23 cellular contexts compared by ENCODE assay signal in genomic region chr10:99809931-99810615, GRCh38. TPM values are rescaled to one million over a fixed set of nuclear protein-coding genes. Genes with fewer than 3 reads are reported as not detected.
DNase-seq lines count a peak whose midpoint lies in the region; ATAC-seq and TF ChIP-seq lines count a peak whose summit lies in the region.
"Had no signal": no experiment of that assay in that cellular context is flagged by ENCODE, and none has a peak within 500 bp of the region (broad histone marks: within the 10 kb centered on the region; RNA-seq: fewer than 3 reads in every experiment).

No MANE protein-coding gene starts in this region.

- POLR2A ChIA-PET in AG04450 (lab: Yijun Ruan, JAX) = interaction anchor here (1.0 kb wide), 1 partner anchor 78 kb away, joined by 8 read pairs; the partner anchor contains the start of genes COX15 and CUTC

- peak; percentile 63 for ATAC-seq in body of pancreas
- ATAC-seq in GM18870 (IDR thresholded peaks at IDR 0.05; ENCODE audit: unreplicated experiment) = no peak
- no peak for ATAC-seq in GM19455 (IDR thresholded peaks at IDR 0.05; ENCODE audit: unreplicated experiment)
- ATAC-seq: A549; CD8-positive, alpha-beta T cell had no signal

- 87 to 89% methylated on average over 7 of the region's 7 CpGs for WGBS in body of pancreas, 2 donors
- WGBS in sigmoid colon, 2 donors = 80 to 87% methylated on average over 7 of the region's 7 CpGs

- peaks cover 1% of the 10 kb centered on the region for H3K36me3 Mint-ChIP-seq in activated naive CD4-positive, alpha-beta T cell treated with anti-CD3 and anti-CD28 coated beads, Interleukin-2, amount 10 ng/mL, durations not matched to agents 7 days and 5 days

- no peaks in the 10 kb centered on the region for H3K9me3 ChIP-seq in AG04450 (ENCODE audit: control insufficient read depth, insufficient read depth, low read length)
- no peaks in the 10 kb centered on the region for H3K9me3 ChIP-seq in body of pancreas
- no peaks in the 10 kb centered on the region for H3K9me3 ChIP-seq in sigmoid colon
- H3K9me3 ChIP-seq: A549, thyroid gland had no signal

- no peak overlapping the region for H3K27ac Mint-ChIP-seq in activated naive CD4-positive, alpha-beta T cell treated with anti-CD3 and anti-CD28 coated beads, Interleukin-2, amount 10 ng/mL, durations not matched to agents 7 days and 5 days
- H3K27ac Mint-ChIP-seq: CD8-positive, alpha-beta T cell had no signal

- H3K4me1 Mint-ChIP-seq in activated naive CD4-positive, alpha-beta T cell treated with anti-CD3 and anti-CD28 coated beads, Interleukin-2, amount 10 ng/mL, durations not matched to agents 7 days and 5 days = no peaks in the 10 kb centered on the region

- CTCF ChIA-PET in AG04450 (lab: Charles Lee) = interaction anchor here (0.6 to 1.9 kb wide), 4 partner anchors 18 to 236 kb away, joined by 3 to 7 read pairs (median 4); no protein-coding TSS in a partner anchor
- CTCF ChIA-PET in activated naive CD4-positive, alpha-beta T cell treated with anti-CD3 and anti-CD28 coated beads, Interleukin-2, amount 10 ng/mL, durations not matched to agents 7 days and 5 days (lab: Charles Lee) = no interaction called here

- TF ChIP-seq EP300 in sigmoid colon (IDR thresholded peaks at IDR 0.05) = peak in 2 of 4 donors; percentile 25 to 76

- no peak for TF ChIP-seq CTCF in AG04450 (IDR thresholded peaks at IDR 0.05; ENCODE audit: low read depth, low read length)
- TF ChIP-seq CTCF in body of pancreas (IDR thresholded peaks at IDR 0.05) = no peak
- TF ChIP-seq CTCF in sigmoid colon (IDR thresholded peaks at IDR 0.05) = no peak

- DNase-seq in AG04450 (ENCODE audit: low read depth, low spot score) (no peak), body of pancreas (peak in 1 of 4 donors; percentile 28), inferior parietal cortex (ENCODE audit: extremely low spot score) (peak; percentile 50), sigmoid colon (peak; percentile 75), kidney tubule cell (ENCODE audit: low spot score) (no peak)
- DNase-seq in activated naive CD4-positive, alpha-beta T cell treated with anti-CD3 and anti-CD28 coated beads, Interleukin-2, amount 10 ng/mL, durations not matched to agents 7 days and 5 days = no peak
- DNase-seq: activated CD4-positive, alpha-beta T cell treated with anti-CD3 and anti-CD28 coated beads for 1 hour; activated naive CD4-positive, alpha-beta T cell treated with Interleukin-2 at 50 U/mL for 16 hours; brain microvascular endothelial cell; CD8-positive, alpha-beta T cell; DMS79 treated with DMSO at 0.1 percent for 48 hours; effector CD8-positive, alpha-beta T cell; glutamatergic neuron; mesendoderm; NCI-H2081; NCI-H524 treated with DMSO at 0.1 percent for 48 hours; stimulated activated CD4-positive, alpha-beta T cell treated with anti-CD3 and anti-CD28 coated beads, Interleukin-4, amount 100 ng/mL, for 24 hours; stimulated activated CD8-positive, alpha-beta memory T cell treated with anti-CD3 and anti-CD28 coated beads, Interleukin-4, amount 100 ng/mL, for 48 hours; T-helper 9 cell; thyroid gland had no signal

- no peaks in the 10 kb centered on the region for H3K27me3 Mint-ChIP-seq in activated naive CD4-positive, alpha-beta T cell treated with anti-CD3 and anti-CD28 coated beads, Interleukin-2, amount 10 ng/mL, durations not matched to agents 7 days and 5 days

- H3K27me3 ChIP-seq in AG04450 (ENCODE audit: control insufficient read depth, insufficient read depth, low read length) (no peaks in the 10 kb centered on the region), body of pancreas (no peaks in the 10 kb centered on the region), sigmoid colon (no peaks in the 10 kb centered on the region)
- H3K27me3 ChIP-seq: brain microvascular endothelial cell, thyroid gland had no signal

- H3K4me3 ChIP-seq in AG04450 (ENCODE audit: low read depth, low read length) (no peak overlapping the region), body of pancreas (no peak overlapping the region), sigmoid colon (no peak overlapping the region)
- H3K4me3 ChIP-seq: A549, thyroid gland had no signal

- H3K9me3 Mint-ChIP-seq in activated naive CD4-positive, alpha-beta T cell treated with anti-CD3 and anti-CD28 coated beads, Interleukin-2, amount 10 ng/mL, durations not matched to agents 7 days and 5 days = peaks cover 3% of the 10 kb centered on the region
- H3K9me3 Mint-ChIP-seq: CD8-positive, alpha-beta T cell had no signal

- no peak overlapping the region for H3K4me3 Mint-ChIP-seq in activated naive CD4-positive, alpha-beta T cell treated with anti-CD3 and anti-CD28 coated beads, Interleukin-2, amount 10 ng/mL, durations not matched to agents 7 days and 5 days
- H3K4me3 Mint-ChIP-seq: CD8-positive, alpha-beta T cell had no signal

- H3K4me1 ChIP-seq in body of pancreas (no peaks in the 10 kb centered on the region), sigmoid colon (peaks cover 0 to 14% (median 4%) of the 10 kb centered on the region in 4 donors)
- H3K4me1 ChIP-seq: thyroid gland had no signal

- intact Hi-C loops in body of pancreas (cut with DNase I) (no loop called here), sigmoid colon (cut with DNase I) (no loop called here)

- TF ChIP-seq POLR2A in body of pancreas (IDR thresholded peaks at IDR 0.05) (no peak), sigmoid colon (IDR thresholded peaks at IDR 0.05) (no peak)

- H3K27ac ChIP-seq in AG04450 (ENCODE audit: low read depth, low read length) (peak overlapping the region; percentile 21), body of pancreas (no peak overlapping the region), sigmoid colon (peak overlapping the region; percentile 56 to 74 (median 66))
- H3K27ac ChIP-seq: brain microvascular endothelial cell had no signal

- H3K36me3 ChIP-seq in body of pancreas (replicated peaks in 1 of 2; ENCODE audit: insufficient read depth in 1 of 2, low read depth in 2 of 2) = no peaks in the 10 kb centered on the region
- H3K36me3 ChIP-seq in sigmoid colon = no peaks in the 10 kb centered on the region
- H3K36me3 ChIP-seq: brain microvascular endothelial cell, thyroid gland had no signal

RNA-seq across cellular contexts. Expression of gene ABCC2, which starts 27.6 kb away (rescaled TPM):
- polyA plus RNA-seq in AG04450 (2011; rRNA removed) (0.29 and 1.2 TPM in 2 replicates), sigmoid colon (1 to 10 TPM in 1 of 3 donors, under 1 TPM in 1, not detected in 1; 0.86 to 1.8 TPM)
- 0.46 and 0.65 TPM in 2 replicates for polyA minus RNA-seq in AG04450 (2011; rRNA and poly(A)+ RNA removed)
- total RNA-seq in body of pancreas (1 to 10 TPM; 1.3 to 4.3 TPM), sigmoid colon (1 to 10 TPM in 3 of 4 donors, under 1 TPM in 1; 0.41 to 3.9 (median 1.3) TPM)

Comparison
In these comparisons a context has a peak if more than half of its experiments do, and no peak if none do; other contexts are left out.
1. DNase-seq: peak in inferior parietal cortex (single experiment) and sigmoid colon (single experiment); none in AG04450 (single experiment), activated naive CD4-positive, alpha-beta T cell treated with anti-CD3 and anti-CD28 coated beads, Interleukin-2, amount 10 ng/mL, durations not matched to agents 7 days and 5 days (single experiment) and kidney tubule cell (single experiment).
2. H3K27ac ChIP-seq: peak in AG04450 (single experiment) and sigmoid colon (4 of 4); none in body of pancreas (0 of 4).